Comparison of ENCODE assay signal across 17 cellular contexts in the genomic region with DNA sequence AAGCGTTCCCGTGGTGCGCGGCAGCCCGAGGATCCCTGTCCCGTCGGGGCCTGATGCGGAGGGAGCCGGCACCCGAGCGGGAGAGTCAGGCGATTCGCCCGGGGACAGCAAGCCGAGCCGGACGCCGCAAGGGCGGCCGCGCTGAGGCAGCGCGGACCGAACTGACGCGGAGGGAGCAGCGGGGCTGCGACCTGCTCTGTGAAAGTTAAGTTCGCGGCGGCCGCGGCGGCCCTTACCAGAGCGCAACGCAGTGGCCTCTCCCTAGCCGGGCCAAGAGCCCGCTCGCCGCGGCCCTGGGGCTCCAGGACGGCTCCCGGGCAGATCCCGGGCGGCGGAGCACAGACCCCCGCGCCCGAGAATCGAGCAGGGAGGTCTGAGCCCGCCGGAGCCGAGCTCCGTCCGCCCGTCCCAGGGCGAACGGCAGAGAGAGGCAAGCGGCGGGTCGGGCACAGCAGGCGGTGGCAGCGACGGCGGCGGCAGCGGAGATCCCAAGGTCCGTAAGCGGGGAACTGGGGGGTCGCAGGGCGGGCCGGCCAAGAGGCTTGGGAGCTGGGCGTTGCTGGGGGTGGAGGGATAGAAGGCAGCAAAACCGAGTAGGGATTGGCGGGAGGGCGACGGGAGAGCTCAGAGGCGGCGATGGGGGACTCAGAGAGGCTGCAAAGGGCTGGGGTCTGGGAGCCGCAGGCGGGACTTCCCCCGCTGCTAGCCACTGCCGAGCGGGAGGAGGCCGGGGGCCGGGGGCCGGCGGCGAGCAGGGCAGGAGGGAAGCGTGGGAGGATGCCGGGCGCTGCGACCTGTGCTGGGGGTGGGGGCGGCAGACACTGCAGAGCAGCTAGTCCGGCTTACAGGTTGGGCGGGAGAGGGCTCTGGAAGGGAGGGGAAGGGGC. TPM values are rescaled to one million over a fixed set of nuclear protein-coding genes. Genes with fewer than 3 reads are reported as not detected.
A peak's percentile ranks its signal among the peaks of the same experiment; 100 is the strongest.
DNase-seq lines count a peak whose midpoint lies in the region; ATAC-seq and TF ChIP-seq lines count a peak whose summit lies in the region.
"Had no signal": no experiment of that assay in that cellular context is flagged by ENCODE, and none has a peak within 500 bp of the region (broad histone marks: within the 10 kb centered on the region; RNA-seq: fewer than 3 reads in every experiment).

No MANE protein-coding gene starts in this region.

- H3K4me3 ChIP-seq in coronary artery = peak overlapping the region; percentile 52
- H3K4me3 ChIP-seq in left lung = no peak overlapping the region
- peak overlapping the region; percentile 23 for H3K4me3 ChIP-seq in thoracic aorta
- H3K4me3 ChIP-seq: body of pancreas had no signal

- H3K4me1 ChIP-seq in left lung = no peaks in the 10 kb centered on the region
- H3K4me1 ChIP-seq in thoracic aorta (ENCODE audit: control insufficient read depth in 1 of 2, low read depth in 2 of 2) = no peaks in the 10 kb centered on the region
- H3K4me1 ChIP-seq: body of pancreas had no signal

- H3K4me3 Mint-ChIP-seq in activated T-cell treated with anti-CD3 and anti-CD28 coated beads, Interleukin-2, amount 50 U/mL, for 72 hours = peak overlapping the region; percentile 30 to 86
- H3K4me3 Mint-ChIP-seq: activated T-helper 1 cell treated with anti-CD3 and anti-CD28 coated beads, Interleukin-12 subunit alpha, Interleukin-12 subunit beta, Interleukin-2, Interleukin-4 antibody, amounts not matched to agents 30 ng/mL and 10 ng/mL and 1 ng/mL, durations not matched to agents 14 hours and 24 hours and 36 hours; HFFc6 had no signal

- intact Hi-C loops in left lung (cut with DNase I) = no loop called here

- H3K27me3 Mint-ChIP-seq in activated T-cell treated with anti-CD3 and anti-CD28 coated beads, Interleukin-2, amount 50 U/mL, for 72 hours (ENCODE audit: low read depth) = peaks cover 83% of the 10 kb centered on the region

- H3K27ac Mint-ChIP-seq in activated T-cell treated with anti-CD3 and anti-CD28 coated beads, Interleukin-2, amount 50 U/mL, for 72 hours = no peak overlapping the region
- H3K27ac Mint-ChIP-seq: activated T-helper 1 cell treated with anti-CD3 and anti-CD28 coated beads, Interleukin-12 subunit alpha, Interleukin-12 subunit beta, Interleukin-2, Interleukin-4 antibody, amounts not matched to agents 30 ng/mL and 10 ng/mL and 1 ng/mL, durations not matched to agents 14 hours and 24 hours and 36 hours; HFFc6; naive thymus-derived CD4-positive, alpha-beta T cell had no signal

- DNase-seq in activated T-cell treated with anti-CD3 and anti-CD28 coated beads, Interleukin-2, amount 50 U/mL, for 72 hours = no peak
- DNase-seq in activated T-cell treated with anti-CD3 and anti-CD28 coated beads, Interleukin-2, amount 50 U/mL, for 1 hour = no peak
- DNase-seq in coronary artery (ENCODE audit: low spot score) (no peak), left lung (no peak), thoracic aorta (ENCODE audit: low spot score) (no peak), UCSD-AML1 (lab: John Stamatoyannopoulos, UW; ENCODE audit: unreplicated experiment) (no peak), cerebellum (ENCODE audit: low spot score) (no peak)
- DNase-seq in central memory CD4-positive, alpha-beta T cell = no peak
- DNase-seq: activated CD4-positive, alpha-beta T cell treated with anti-CD3 and anti-CD28 coated beads for 1 hour; body of pancreas; DMS79 treated with DMSO at 0.1 percent for 48 hours; erythroblast; HFFc6; IMR-90; naive thymus-derived CD4-positive, alpha-beta T cell; NCI-H2081 had no signal

- H3K27me3 ChIP-seq in left lung = peaks cover 36 to 92% of the 10 kb centered on the region in 2 donors
- no peaks in the 10 kb centered on the region for H3K27me3 ChIP-seq in thoracic aorta (replicated peaks; ENCODE audit: insufficient read depth)
- H3K27me3 ChIP-seq: body of pancreas had no signal

- H3K9me3 ChIP-seq in left lung (no peaks in the 10 kb centered on the region), thoracic aorta (no peaks in the 10 kb centered on the region)
- H3K9me3 ChIP-seq: body of pancreas had no signal

- peaks cover 9% of the 10 kb centered on the region for H3K4me1 Mint-ChIP-seq in activated T-cell treated with anti-CD3 and anti-CD28 coated beads, Interleukin-2, amount 50 U/mL, for 72 hours (ENCODE audit: low read depth)

- peak in 1 of 2 donors; percentile 25 for ATAC-seq in activated T-cell treated with anti-CD3 and anti-CD28 coated beads, Interleukin-2, amount 50 U/mL, for 72 hours (replicated peaks in 1 of 2)
- ATAC-seq in left lung (peak; percentile 58), thoracic aorta (ENCODE audit: insufficient number of reproducible peaks, low FRiP score, low read depth) (no peak)
- ATAC-seq: body of pancreas; naive thymus-derived CD4-positive, alpha-beta T cell had no signal

- peaks cover 0 to 2% of the 10 kb centered on the region in 2 donors for H3K9me3 Mint-ChIP-seq in activated T-cell treated with anti-CD3 and anti-CD28 coated beads, Interleukin-2, amount 50 U/mL, for 72 hours
- H3K9me3 Mint-ChIP-seq: activated T-helper 1 cell treated with anti-CD3 and anti-CD28 coated beads, Interleukin-12 subunit alpha, Interleukin-12 subunit beta, Interleukin-2, Interleukin-4 antibody, amounts not matched to agents 30 ng/mL and 10 ng/mL and 1 ng/mL, durations not matched to agents 14 hours and 24 hours and 36 hours; HFFc6 had no signal

- no peaks in the 10 kb centered on the region for H3K36me3 ChIP-seq in left lung
- H3K36me3 ChIP-seq in thoracic aorta = no peaks in the 10 kb centered on the region

- no peak overlapping the region for H3K27ac ChIP-seq in coronary artery
- H3K27ac ChIP-seq in left lung = no peak overlapping the region
- no peak overlapping the region for H3K27ac ChIP-seq in thoracic aorta
- H3K27ac ChIP-seq: body of pancreas had no signal

- peaks cover 0 to 3% of the 10 kb centered on the region in 2 donors for H3K36me3 Mint-ChIP-seq in activated T-cell treated with anti-CD3 and anti-CD28 coated beads, Interleukin-2, amount 50 U/mL, for 72 hours (ENCODE audit: insufficient read depth in 2 of 2)
- H3K36me3 Mint-ChIP-seq: naive thymus-derived CD4-positive, alpha-beta T cell had no signal

- TF ChIP-seq CTCF in coronary artery (IDR thresholded peaks at IDR 0.05) = no peak
- no peak for TF ChIP-seq CTCF in left lung (IDR thresholded peaks at IDR 0.05)
- no peak for TF ChIP-seq CTCF in thoracic aorta (IDR thresholded peaks at IDR 0.05)

RNA-seq across cellular contexts. Expression of a gene that starts 1.0 kb away (rescaled TPM):
- not detected for total RNA-seq in activated T-cell treated with anti-CD3 and anti-CD28 coated beads, Interleukin-2, amount 50 U/mL, for 72 hours
- not detected for total RNA-seq in left lung
- not detected for total RNA-seq in thoracic aorta
- total RNA-seq in cerebellum = not detected
- total RNA-seq: activated T-helper 1 cell treated with anti-CD3 and anti-CD28 coated beads, Interleukin-12 subunit alpha, Interleukin-12 subunit beta, Interleukin-2, Interleukin-4 antibody, amounts not matched to agents 30 ng/mL and 10 ng/mL and 1 ng/mL, durations not matched to agents 14 hours and 24 hours and 36 hours; body of pancreas; HFFc6; IMR-90; naive thymus-derived CD4-positive, alpha-beta T cell had no signal

Comparison
In these comparisons a context has a peak if more than half of its experiments do, and no peak if none do; other contexts are left out.
1. H3K4me3 ChIP-seq: peak in coronary artery (single experiment) and thoracic aorta (single experiment); none in left lung (0 of 2).